In genomic region chr6:125363360-125364121, GRCh38 we compare ENCODE assay signal across 1 cellular context.
TF ChIP-seq lines count a peak whose summit lies in the region.

No MANE protein-coding gene starts in this region.

TF ChIP-seq in HepG2, 621 proteins besides CTCF, POLR2A, EP300 and RAD21 (continued from another document):
- peak; percentile 33; the same call in 1 of the 2 replicates for TF ChIP-seq DZIP1 (CRISPR knock-in tag; IDR thresholded peaks at IDR 0.05)
- TF ChIP-seq ZKSCAN8 (CRISPR knock-in tag; IDR thresholded peaks at IDR 0.05; ENCODE audit: borderline replicate concordance): no peak
- TF ChIP-seq UBTF (CRISPR knock-in tag; IDR thresholded peaks at IDR 0.05): peak; percentile 81
- no peak for TF ChIP-seq MAFF (IDR thresholded peaks at IDR 0.05; ENCODE audit: low read depth, low read length)
- TF ChIP-seq XBP1 (CRISPR knock-in tag; IDR thresholded peaks at IDR 0.05): no peak
- peak; percentile 73; the same call in 1 of the 2 replicates for TF ChIP-seq NRL (CRISPR knock-in tag; IDR thresholded peaks at IDR 0.05; ENCODE audit: borderline replicate concordance)
- 0 out of 2 replicates have a peak, but pooled peaks have one; percentile 72 for TF ChIP-seq MTF2 (CRISPR knock-in tag; IDR thresholded peaks at IDR 0.05; ENCODE audit: borderline replicate concordance)
- TF ChIP-seq ZNF143 (CRISPR knock-in tag; IDR thresholded peaks at IDR 0.05): no peak
- TF ChIP-seq ZMAT3 (CRISPR knock-in tag; conservative IDR thresholded peaks at IDR 0.05): no peak
- TF ChIP-seq PHF8 (CRISPR knock-in tag; IDR thresholded peaks at IDR 0.05): no peak
- TF ChIP-seq RBM39 (IDR thresholded peaks at IDR 0.05; ENCODE audit: low read depth, low read length, poor library complexity, severe bottlenecking): peak; percentile 42
- no peak for TF ChIP-seq SOX5 (CRISPR knock-in tag; IDR thresholded peaks at IDR 0.05; ENCODE audit: borderline replicate concordance)
- TF ChIP-seq AHR (CRISPR knock-in tag; IDR thresholded peaks at IDR 0.05): no peak
- no peak for TF ChIP-seq KAT7 (CRISPR knock-in tag; IDR thresholded peaks at IDR 0.05; ENCODE audit: borderline replicate concordance)
- TF ChIP-seq ZNF777 (CRISPR knock-in tag; IDR thresholded peaks at IDR 0.05): peak; percentile 67; the same call in 1 of the 2 replicates
- no peak for TF ChIP-seq ARID3A (IDR thresholded peaks at IDR 0.05; ENCODE audit: low read depth, low read length)
- TF ChIP-seq TOE1 (CRISPR knock-in tag; IDR thresholded peaks at IDR 0.05): no peak
- peak; percentile 57; the same call in 1 of the 2 replicates for TF ChIP-seq ZFP91 (CRISPR knock-in tag; IDR thresholded peaks at IDR 0.05; ENCODE audit: borderline replicate concordance)
- no peak for TF ChIP-seq AGO1 (IDR thresholded peaks at IDR 0.05; ENCODE audit: low read depth, low read length, poor library complexity, severe bottlenecking)
- no peak for TF ChIP-seq BRCA1 (CRISPR knock-in tag; IDR thresholded peaks at IDR 0.05)
- no peak for TF ChIP-seq TP53 (CRISPR knock-in tag; conservative IDR thresholded peaks at IDR 0.05)
- TF ChIP-seq MED13 (CRISPR knock-in tag; IDR thresholded peaks at IDR 0.05): no peak
- TF ChIP-seq HNF1B (CRISPR knock-in tag; IDR thresholded peaks at IDR 0.05): no peak
- TF ChIP-seq ZBTB40 (IDR thresholded peaks at IDR 0.05): no peak
- TF ChIP-seq ZBTB40 (CRISPR knock-in tag; IDR thresholded peaks at IDR 0.05): 0 out of 2 replicates have a peak, but pooled peaks have one; percentile 40
- TF ChIP-seq ZNF33B (CRISPR knock-in tag; IDR thresholded peaks at IDR 0.05): no peak
- no peak for TF ChIP-seq GPN1 (CRISPR knock-in tag; IDR thresholded peaks at IDR 0.05; ENCODE audit: borderline replicate concordance)
- no peak for TF ChIP-seq ZNF329 (CRISPR knock-in tag; IDR thresholded peaks at IDR 0.05; ENCODE audit: low read depth)
